ENCODE assay signal across 11 cellular contexts in the genomic region with DNA sequence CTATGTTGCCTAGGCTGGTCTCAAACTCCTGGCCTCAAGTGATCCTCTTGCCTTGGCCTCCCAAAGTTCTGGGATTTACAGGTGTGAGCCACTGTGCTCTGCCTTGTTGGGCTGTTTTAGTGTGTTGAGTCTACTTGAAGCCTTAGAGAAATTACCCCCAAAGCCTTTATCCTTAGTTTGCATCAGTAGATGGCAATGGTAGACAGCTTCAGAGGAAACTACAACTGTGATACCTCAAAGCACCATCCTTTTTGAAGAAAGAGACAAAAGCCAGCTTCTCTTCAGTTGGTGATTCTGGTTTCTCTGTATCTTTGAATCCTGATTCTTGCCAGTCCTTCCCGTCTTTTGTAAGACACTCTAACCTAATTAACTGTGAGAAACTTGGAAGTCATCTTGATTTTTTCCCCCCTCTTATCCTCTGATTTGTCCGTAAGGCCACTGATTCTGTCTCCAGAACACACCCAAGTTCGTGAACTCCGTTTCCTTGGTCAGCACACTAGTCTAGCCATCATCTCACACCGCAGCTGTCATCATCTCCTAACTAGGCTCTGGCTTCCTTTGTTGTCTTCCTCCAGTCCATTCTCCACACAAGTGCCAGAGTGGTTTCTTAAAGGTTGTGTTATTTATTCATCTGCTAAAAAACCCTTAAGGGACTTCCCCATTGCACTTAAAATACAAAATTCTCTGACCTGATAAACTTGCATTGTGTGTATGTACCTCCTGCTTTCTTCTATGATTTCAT. TPM values are rescaled to one million over a fixed set of nuclear protein-coding genes. Genes with fewer than 3 reads are reported as not detected.
A peak's percentile ranks its signal among the peaks of the same experiment; 100 is the strongest.
DNase-seq lines count a peak whose midpoint lies in the region; ATAC-seq, FAIRE-seq and TF ChIP-seq lines count a peak whose summit lies in the region.
"Had no signal": no experiment of that assay in that cellular context is flagged by ENCODE, and none has a peak within 500 bp of the region (broad histone marks: within the 10 kb centered on the region; RNA-seq: fewer than 3 reads in every experiment).

No MANE protein-coding gene starts in this region.

- peak; percentile 31 to 75 for DNase-seq in cardiac muscle cell (ENCODE audit: low read depth in 1 of 2, low spot score in 1 of 2)
- DNase-seq in Right ventricle myocardium inferior (ENCODE audit: missing footprints): no peak
- no peak for DNase-seq in GM12878 (ENCODE audit: low read depth, low spot score)
- no peak for DNase-seq in mesenchymal stem cell
- no peak for DNase-seq in HK-2 (ENCODE audit: unreplicated experiment)
- no peak for DNase-seq in AG08396 (ENCODE audit: low spot score)
- DNase-seq: NCI-H1436, T1000 had no signal

- FAIRE-seq in GM12878 (lab: Jason Lieb, UNC): peak; percentile 7

- no peak overlapping the region for H2BK120ac ChIP-seq in mesenchymal stem cell (ENCODE audit: low read depth, low read length)

- H3K79me2 ChIP-seq in GM12878 (ENCODE audit: control insufficient read depth, insufficient read depth, low read length): peaks cover 59% of the 10 kb centered on the region

- no peak for TF ChIP-seq EP300 in GM12878 (IDR thresholded peaks at IDR 0.05; ENCODE audit: borderline replicate concordance in 1 of 2, control insufficient read depth in 1 of 2, low read depth in 2 of 2, low read length in 2 of 2)

- H3K36me3 ChIP-seq in cardiac muscle cell (peaks cover 59% of the 10 kb centered on the region), GM12878 (ENCODE audit: control insufficient read depth in 2 of 2, insufficient read depth in 2 of 2, low read length in 1 of 2) (peaks cover 21 to 41% of the 10 kb centered on the region in 2 experiments), mesenchymal stem cell (ENCODE audit: control insufficient read depth in 1 of 2, insufficient read depth in 2 of 2, low read depth in 1 of 2, low read length in 2 of 2) (peaks cover 46 to 91% of the 10 kb centered on the region in 2 experiments)

- no peak for TF ChIP-seq CTCF in cardiac muscle cell (IDR thresholded peaks at IDR 0.05; ENCODE audit: low read depth, low read length)
- TF ChIP-seq CTCF in GM12878 (IDR thresholded peaks at IDR 0.05 in 2 of 3, conservative IDR thresholded peaks at IDR 0.05 in 1 of 3; ENCODE audit: control insufficient read depth in 2 of 3, extremely low read depth in 1 of 3, insufficient read depth in 1 of 3, low read depth in 3 of 3, low read length in 3 of 3): no peak; a peak in 1 of 6 replicates

- SMC1A ChIA-PET in GM12878 (lab: Charles Lee; ENCODE audit: uncharacterized antibody, unreplicated experiment): interaction anchor here (2.0 kb wide), 1 partner anchor 9 kb away, joined by 6 read pairs; no protein-coding TSS in a partner anchor

- intact Hi-C loops in Right ventricle myocardium inferior (cut with DNase I): no loop called here
- intact Hi-C loops in GM12878 (cut with micrococcal nuclease; ENCODE audit: unreplicated experiment): no loop called here

- 83% methylated on average over 5 of the region's 5 CpGs for WGBS in GM12878 (ENCODE audit: insufficient coverage, insufficient replicate concordance, low lambda C conversion rate, missing lambda C conversion rate)
- 91% methylated on average over 5 of the region's 5 CpGs for whole genome bisulfite sequencing in mesenchymal stem cell

- in situ Hi-C loops in GM12878 (cut with MboI): no loop called here

- no peak overlapping the region for H2AK5ac ChIP-seq in mesenchymal stem cell (ENCODE audit: low read length, severe bottlenecking)

- no peaks in the 10 kb centered on the region for H3K9me3 ChIP-seq in cardiac muscle cell (ENCODE audit: low read depth)
- H3K9me3 ChIP-seq in GM12878 (replicated peaks; ENCODE audit: control insufficient read depth, insufficient read depth, low read length): no peaks in the 10 kb centered on the region
- H3K9me3 ChIP-seq in mesenchymal stem cell (ENCODE audit: control insufficient read depth, low read length): no peaks in the 10 kb centered on the region
- H3K9me3 ChIP-seq: BLaER1 treated with 17β-estradiol and CSF1 and Interleukin-3, amounts not matched to agents 10 nM and 100 nM had no signal

- H2AFZ ChIP-seq in GM12878 (ENCODE audit: control insufficient read depth, low read depth, low read length): no peak overlapping the region
- H2AFZ ChIP-seq in mesenchymal stem cell (ENCODE audit: low read depth, low read length): no peak overlapping the region

- RAD21 ChIA-PET in GM12878 (lab: Charles Lee; ENCODE audit: unreplicated experiment): interaction anchor here (1.0 kb wide), 1 partner anchor 130 kb away, joined by 4 read pairs; no protein-coding TSS in a partner anchor

- TF ChIP-seq RAD21 in GM12878 (IDR thresholded peaks at IDR 0.05; ENCODE audit: insufficient read depth, low read depth, low read length): no peak

- H3K4me2 ChIP-seq in GM12878 (ENCODE audit: control insufficient read depth, insufficient read depth): no peak overlapping the region
- H3K4me2 ChIP-seq in mesenchymal stem cell (ENCODE audit: low read length, poor library complexity, severe bottlenecking): no peak overlapping the region

- CTCF ChIA-PET in GM12878 (lab: Yijun Ruan, JAX): interaction anchor here (0.7 kb wide), 1 partner anchor 30 kb away, joined by 3 read pairs; no protein-coding TSS in a partner anchor

- H3K27ac ChIP-seq in cardiac muscle cell (peak overlapping the region; percentile 66), GM12878 (ENCODE audit: control insufficient read depth, insufficient read depth) (no peak overlapping the region), mesenchymal stem cell (ENCODE audit: low read length, poor library complexity, severe bottlenecking) (no peak overlapping the region)
- H3K27ac ChIP-seq: BLaER1 treated with 17β-estradiol and CSF1 and Interleukin-3, amounts not matched to agents 10 nM and 100 nM had no signal

- ATAC-seq in Right ventricle myocardium inferior (no peak), GM12878 (peak; percentile 17; the same call in 2 of the 3 replicates), HG03457 (IDR thresholded peaks at IDR 0.05; ENCODE audit: unreplicated experiment) (no peak), GM21723 (IDR thresholded peaks at IDR 0.05; ENCODE audit: unreplicated experiment) (no peak)

- H3K4me3 ChIP-seq in cardiac muscle cell (no peak overlapping the region), GM12878 (no peak overlapping the region), mesenchymal stem cell (ENCODE audit: insufficient read depth in 1 of 2, low read depth in 1 of 2, low read length in 2 of 2) (no peak overlapping the region)
- H3K4me3 ChIP-seq: BLaER1 treated with 17β-estradiol and CSF1 and Interleukin-3, amounts not matched to agents 10 nM and 100 nM had no signal

- no peak overlapping the region for H3K23ac ChIP-seq in mesenchymal stem cell (ENCODE audit: low read length in 2 of 2)

- no peak for TF ChIP-seq POLR2A in GM12878 (IDR thresholded peaks at IDR 0.05; ENCODE audit: low read depth, low read length)

- no peak overlapping the region for H4K91ac ChIP-seq in mesenchymal stem cell (ENCODE audit: low read length)

- H3K4me1 ChIP-seq in cardiac muscle cell (ENCODE audit: low read depth) (peaks cover 21% of the 10 kb centered on the region), GM12878 (ENCODE audit: control insufficient read depth, insufficient read depth, low read length) (no peaks in the 10 kb centered on the region), mesenchymal stem cell (ENCODE audit: control insufficient read depth, insufficient read depth, low read depth, low read length) (peaks cover 2% of the 10 kb centered on the region)

- no peak overlapping the region for H3K18ac ChIP-seq in mesenchymal stem cell (ENCODE audit: low read depth in 1 of 2, low read length in 2 of 2)

- no peak overlapping the region for H2BK15ac ChIP-seq in mesenchymal stem cell (ENCODE audit: low read depth, poor library complexity, severe bottlenecking)

- no peak overlapping the region for H4K8ac ChIP-seq in mesenchymal stem cell (ENCODE audit: low read length)

- H3K27me3 ChIP-seq in cardiac muscle cell (no peaks in the 10 kb centered on the region), GM12878 (replicated peaks in 1 of 2; ENCODE audit: control insufficient read depth in 2 of 2, insufficient read depth in 2 of 2, low read length in 1 of 2) (no peaks in the 10 kb centered on the region), mesenchymal stem cell (ENCODE audit: control insufficient read depth in 1 of 2, insufficient read depth in 1 of 2, low read length in 2 of 2) (no peaks in the 10 kb centered on the region)
- H3K27me3 ChIP-seq: BLaER1 treated with 17β-estradiol and CSF1 and Interleukin-3, amounts not matched to agents 10 nM and 100 nM had no signal

- no TSS peak for BruUV-seq in GM12878 (replicated peaks; lab: Mats Ljungman, UMichigan)

- POLR2A ChIA-PET in GM12878 (lab: Charles Lee): interaction anchor here (1.2 to 1.7 kb wide), 2 partner anchors 13 to 14 kb away, joined by 4 to 5 read pairs; no protein-coding TSS in a partner anchor

- H2BK5ac ChIP-seq in mesenchymal stem cell (ENCODE audit: low read depth, low read length, poor library complexity, severe bottlenecking): no peak overlapping the region

- H3K4ac ChIP-seq in mesenchymal stem cell (ENCODE audit: low read depth in 1 of 2, low read length in 2 of 2): no peak overlapping the region

- no peaks in the 10 kb centered on the region for H4K20me1 ChIP-seq in GM12878 (ENCODE audit: control insufficient read depth, insufficient read depth)

- H3K14ac ChIP-seq in mesenchymal stem cell (ENCODE audit: low read length in 2 of 2): no peak overlapping the region

- H2BK12ac ChIP-seq in mesenchymal stem cell (ENCODE audit: low read length in 2 of 2): no peak overlapping the region

- H3K9ac ChIP-seq in GM12878 (ENCODE audit: control insufficient read depth, insufficient read depth, low read length) (no peak overlapping the region), mesenchymal stem cell (ENCODE audit: low read length) (peak overlapping the region; percentile 4)
- H3K9ac ChIP-seq: BLaER1 treated with 17β-estradiol and CSF1 and Interleukin-3, amounts not matched to agents 10 nM and 100 nM had no signal

- peaks cover 4% of the 10 kb centered on the region for H3K79me1 ChIP-seq in mesenchymal stem cell (replicated peaks; ENCODE audit: low read length, poor library complexity, severe bottlenecking)

RNA-seq across cellular contexts. Expression of gene ATP2A2, which starts 20.2 kb away (rescaled TPM):
- 297 and 328 TPM in 2 replicates for total RNA-seq in cardiac muscle cell
- polyA plus RNA-seq in cardiac muscle cell: 300 and 400 TPM in 2 replicates
- total RNA-seq in Right ventricle myocardium inferior: 3,009 TPM
- 177 and 186 TPM in 2 replicates for total RNA-seq in GM12878 (2013; cell fraction: nucleolus; rRNA removed)
- total RNA-seq in GM12878 (2014; rRNA removed): 74.9 and 80.2 TPM in 2 replicates
- 31.7 and 33.3 TPM in 2 replicates for total RNA-seq in GM12878 (2014; rRNA removed; fragmentation: Illumina TruSeq; extraction: Trizol)
- total RNA-seq in GM12878 (2021): 120 and 133 TPM in 2 replicates
- 57.9 TPM for polyA plus RNA-seq in GM12878 (2011; ENCODE audit: low read depth)
- 25.3 and 35.5 TPM in 2 replicates for polyA plus RNA-seq in GM12878 (2011; rRNA removed)
- 20.9 and 28.4 TPM in 2 replicates for polyA plus RNA-seq in GM12878 (2011; cell fraction: cytosol; rRNA removed)
- polyA plus RNA-seq in GM12878 (2011; cell fraction: nucleus; rRNA removed): 107 and 121 TPM in 2 replicates
- polyA plus RNA-seq in GM12878 (2012): 65.9 and 70.6 TPM in 2 replicates
- polyA plus RNA-seq in GM12878 (2014; fragmentation: Illumina TruSeq; extraction: Trizol): 87.0 and 91.5 TPM in 2 replicates
- polyA plus RNA-seq in GM12878 (2014; fragmentation: Nextera tagmentation; extraction: Ambion mirVana): 1 to 10 TPM; 3.7 to 5.1 TPM
- 44.6 and 48.0 TPM in 2 replicates for polyA plus RNA-seq in GM12878 (2014; rRNA removed)
- polyA plus RNA-seq in GM12878 (2016; fragmentation: Nextera tagmentation; extraction: Ambion mirVana): 10 to 100 TPM; 23.7 to 29.1 TPM
- 53.8 and 71.5 TPM in 2 replicates for polyA minus RNA-seq in GM12878 (2011; rRNA and poly(A)+ RNA removed)
- 29.8 and 34.0 TPM in 2 replicates for polyA minus RNA-seq in GM12878 (2011; cell fraction: cytosol; rRNA and poly(A)+ RNA removed)
- polyA minus RNA-seq in GM12878 (2011; cell fraction: nucleus; rRNA and poly(A)+ RNA removed): 56.6 and 89.7 TPM in 2 replicates
- polyA plus RNA-seq in mesenchymal stem cell (2013, experiment 1 of 2): 155 TPM
- polyA plus RNA-seq in mesenchymal stem cell (2013, experiment 2 of 2): 150 TPM

Comparison
In these comparisons a context has a peak if more than half of its experiments do, and no peak if none do; other contexts are left out.
1. DNase-seq: peak in cardiac muscle cell (2 of 2); none in Right ventricle myocardium inferior (single experiment), GM12878 (single experiment), mesenchymal stem cell (single experiment), HK-2 (single experiment) and AG08396 (single experiment).